1 cellular context compared by ENCODE assay signal in genomic region chr15:74889882-74890768, GRCh38.
TF ChIP-seq lines count a peak whose summit lies in the region.

A gene with protein sequence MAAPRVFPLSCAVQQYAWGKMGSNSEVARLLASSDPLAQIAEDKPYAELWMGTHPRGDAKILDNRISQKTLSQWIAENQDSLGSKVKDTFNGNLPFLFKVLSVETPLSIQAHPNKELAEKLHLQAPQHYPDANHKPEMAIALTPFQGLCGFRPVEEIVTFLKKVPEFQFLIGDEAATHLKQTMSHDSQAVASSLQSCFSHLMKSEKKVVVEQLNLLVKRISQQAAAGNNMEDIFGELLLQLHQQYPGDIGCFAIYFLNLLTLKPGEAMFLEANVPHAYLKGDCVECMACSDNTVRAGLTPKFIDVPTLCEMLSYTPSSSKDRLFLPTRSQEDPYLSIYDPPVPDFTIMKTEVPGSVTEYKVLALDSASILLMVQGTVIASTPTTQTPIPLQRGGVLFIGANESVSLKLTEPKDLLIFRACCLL (plus strand): TSS chr15:74890042. CDS start chr15:74890074, 32 bp downstream.

TF ChIP-seq in HEK293, 187 proteins besides CTCF, POLR2A, EP300 and RAD21 (continued from another document):
- TF ChIP-seq, protein P1, sequence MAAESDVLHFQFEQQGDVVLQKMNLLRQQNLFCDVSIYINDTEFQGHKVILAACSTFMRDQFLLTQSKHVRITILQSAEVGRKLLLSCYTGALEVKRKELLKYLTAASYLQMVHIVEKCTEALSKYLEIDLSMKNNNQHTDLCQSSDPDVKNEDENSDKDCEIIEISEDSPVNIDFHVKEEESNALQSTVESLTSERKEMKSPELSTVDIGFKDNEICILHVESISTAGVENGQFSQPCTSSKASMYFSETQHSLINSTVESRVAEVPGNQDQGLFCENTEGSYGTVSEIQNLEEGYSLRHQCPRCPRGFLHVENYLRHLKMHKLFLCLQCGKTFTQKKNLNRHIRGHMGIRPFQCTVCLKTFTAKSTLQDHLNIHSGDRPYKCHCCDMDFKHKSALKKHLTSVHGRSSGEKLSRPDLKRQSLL (tag by site-specific recombination; IDR thresholded peaks at IDR 0.05): no peak
- TF ChIP-seq ZBTB8A (tag by site-specific recombination; IDR thresholded peaks at IDR 0.05) (peak; percentile 71; the same call in 1 of the 2 replicates), ZEB2 (tag by site-specific recombination; IDR thresholded peaks at IDR 0.05) (peak; percentile 75), ZNF37A (tag by site-specific recombination; IDR thresholded peaks at IDR 0.05) (no peak), ZNF529 (tag by site-specific recombination; IDR thresholded peaks at IDR 0.05; ENCODE audit: insufficient replicate concordance) (no peak), BCL6B (tag by site-specific recombination; IDR thresholded peaks at IDR 0.05) (no peak), ZNF488 (tag by site-specific recombination; IDR thresholded peaks at IDR 0.05) (0 out of 2 replicates have a peak, but pooled peaks have one; percentile 26), ZNF571 (tag by site-specific recombination; IDR thresholded peaks at IDR 0.05) (no peak), ZNF514 (tag by site-specific recombination; IDR thresholded peaks at IDR 0.05) (no peak), ZNF768 (tag by site-specific recombination; IDR thresholded peaks at IDR 0.05) (no peak), ZNF341 (tag by site-specific recombination; IDR thresholded peaks at IDR 0.05; ENCODE audit: low read depth) (peak; percentile 97), BCL11B (tag by site-specific recombination; IDR thresholded peaks at IDR 0.05; ENCODE audit: low read depth) (peak; percentile 66; the same call in 1 of the 2 replicates), ZNF24 (tag by site-specific recombination; IDR thresholded peaks at IDR 0.05) (peak; percentile 82), ZBTB17 (tag by site-specific recombination; IDR thresholded peaks at IDR 0.05) (peak; percentile 92), SP2 (tag by site-specific recombination; IDR thresholded peaks at IDR 0.05) (peak; percentile 49), ZNF48 (tag by site-specific recombination; IDR thresholded peaks at IDR 0.05) (no peak), KLF10 (tag by site-specific recombination; IDR thresholded peaks at IDR 0.05) (peak; percentile 51), ZNF391 (tag by site-specific recombination; IDR thresholded peaks at IDR 0.05; ENCODE audit: borderline replicate concordance, low read depth) (peak; percentile 95), ZNF530 (tag by site-specific recombination; IDR thresholded peaks at IDR 0.05; ENCODE audit: low read depth) (no peak), ZNF248 (tag by site-specific recombination; IDR thresholded peaks at IDR 0.05) (no peak), ZNF518A (tag by site-specific recombination; conservative IDR thresholded peaks at IDR 0.05; ENCODE audit: low read depth) (no peak; the same call in 1 of the 2 replicates), ZNF211 (tag by site-specific recombination; IDR thresholded peaks at IDR 0.05; ENCODE audit: low read depth) (no peak), ZNF501 (tag by site-specific recombination; IDR thresholded peaks at IDR 0.05) (peak; percentile 99), ZNF302 (tag by site-specific recombination; IDR thresholded peaks at IDR 0.05; ENCODE audit: low read depth) (no peak), ZNF169 (tag by site-specific recombination; IDR thresholded peaks at IDR 0.05) (no peak), SETDB1 (IDR thresholded peaks at IDR 0.05; ENCODE audit: insufficient read length, low read length) (no peak), RBAK (tag by site-specific recombination; IDR thresholded peaks at IDR 0.05) (no peak), ZNF645 (tag by site-specific recombination; IDR thresholded peaks at IDR 0.05) (0 out of 2 replicates have a peak, but pooled peaks have one; percentile 54), ZNF747 (tag by site-specific recombination; IDR thresholded peaks at IDR 0.05) (no peak), GLI2 (tag by site-specific recombination; IDR thresholded peaks at IDR 0.05; ENCODE audit: borderline replicate concordance, low read depth) (no peak; the same call in 1 of the 2 replicates), ZSCAN18 (tag by site-specific recombination; IDR thresholded peaks at IDR 0.05) (peak; percentile 58; the same call in 1 of the 2 replicates), ZNF513 (tag by site-specific recombination; IDR thresholded peaks at IDR 0.05) (no peak), ZNF707 (tag by site-specific recombination; IDR thresholded peaks at IDR 0.05) (no peak), BCL11A (tag by site-specific recombination; IDR thresholded peaks at IDR 0.05; ENCODE audit: low read depth) (0 out of 2 replicates have a peak, but pooled peaks have one; percentile 60), ZNF175 (tag by site-specific recombination; IDR thresholded peaks at IDR 0.05) (no peak), ZNF138 (tag by site-specific recombination; IDR thresholded peaks at IDR 0.05; ENCODE audit: borderline replicate concordance) (no peak)
- TF ChIP-seq, protein P2, sequence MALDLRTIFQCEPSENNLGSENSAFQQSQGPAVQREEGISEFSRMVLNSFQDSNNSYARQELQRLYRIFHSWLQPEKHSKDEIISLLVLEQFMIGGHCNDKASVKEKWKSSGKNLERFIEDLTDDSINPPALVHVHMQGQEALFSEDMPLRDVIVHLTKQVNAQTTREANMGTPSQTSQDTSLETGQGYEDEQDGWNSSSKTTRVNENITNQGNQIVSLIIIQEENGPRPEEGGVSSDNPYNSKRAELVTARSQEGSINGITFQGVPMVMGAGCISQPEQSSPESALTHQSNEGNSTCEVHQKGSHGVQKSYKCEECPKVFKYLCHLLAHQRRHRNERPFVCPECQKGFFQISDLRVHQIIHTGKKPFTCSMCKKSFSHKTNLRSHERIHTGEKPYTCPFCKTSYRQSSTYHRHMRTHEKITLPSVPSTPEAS (tag by site-specific recombination; IDR thresholded peaks at IDR 0.05): peak; percentile 67
- TF ChIP-seq, protein P3, sequence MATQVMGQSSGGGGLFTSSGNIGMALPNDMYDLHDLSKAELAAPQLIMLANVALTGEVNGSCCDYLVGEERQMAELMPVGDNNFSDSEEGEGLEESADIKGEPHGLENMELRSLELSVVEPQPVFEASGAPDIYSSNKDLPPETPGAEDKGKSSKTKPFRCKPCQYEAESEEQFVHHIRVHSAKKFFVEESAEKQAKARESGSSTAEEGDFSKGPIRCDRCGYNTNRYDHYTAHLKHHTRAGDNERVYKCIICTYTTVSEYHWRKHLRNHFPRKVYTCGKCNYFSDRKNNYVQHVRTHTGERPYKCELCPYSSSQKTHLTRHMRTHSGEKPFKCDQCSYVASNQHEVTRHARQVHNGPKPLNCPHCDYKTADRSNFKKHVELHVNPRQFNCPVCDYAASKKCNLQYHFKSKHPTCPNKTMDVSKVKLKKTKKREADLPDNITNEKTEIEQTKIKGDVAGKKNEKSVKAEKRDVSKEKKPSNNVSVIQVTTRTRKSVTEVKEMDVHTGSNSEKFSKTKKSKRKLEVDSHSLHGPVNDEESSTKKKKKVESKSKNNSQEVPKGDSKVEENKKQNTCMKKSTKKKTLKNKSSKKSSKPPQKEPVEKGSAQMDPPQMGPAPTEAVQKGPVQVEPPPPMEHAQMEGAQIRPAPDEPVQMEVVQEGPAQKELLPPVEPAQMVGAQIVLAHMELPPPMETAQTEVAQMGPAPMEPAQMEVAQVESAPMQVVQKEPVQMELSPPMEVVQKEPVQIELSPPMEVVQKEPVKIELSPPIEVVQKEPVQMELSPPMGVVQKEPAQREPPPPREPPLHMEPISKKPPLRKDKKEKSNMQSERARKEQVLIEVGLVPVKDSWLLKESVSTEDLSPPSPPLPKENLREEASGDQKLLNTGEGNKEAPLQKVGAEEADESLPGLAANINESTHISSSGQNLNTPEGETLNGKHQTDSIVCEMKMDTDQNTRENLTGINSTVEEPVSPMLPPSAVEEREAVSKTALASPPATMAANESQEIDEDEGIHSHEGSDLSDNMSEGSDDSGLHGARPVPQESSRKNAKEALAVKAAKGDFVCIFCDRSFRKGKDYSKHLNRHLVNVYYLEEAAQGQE (tag by site-specific recombination; IDR thresholded peaks at IDR 0.05): no peak; the same call in 1 of the 2 replicates
- TF ChIP-seq, protein P4, sequence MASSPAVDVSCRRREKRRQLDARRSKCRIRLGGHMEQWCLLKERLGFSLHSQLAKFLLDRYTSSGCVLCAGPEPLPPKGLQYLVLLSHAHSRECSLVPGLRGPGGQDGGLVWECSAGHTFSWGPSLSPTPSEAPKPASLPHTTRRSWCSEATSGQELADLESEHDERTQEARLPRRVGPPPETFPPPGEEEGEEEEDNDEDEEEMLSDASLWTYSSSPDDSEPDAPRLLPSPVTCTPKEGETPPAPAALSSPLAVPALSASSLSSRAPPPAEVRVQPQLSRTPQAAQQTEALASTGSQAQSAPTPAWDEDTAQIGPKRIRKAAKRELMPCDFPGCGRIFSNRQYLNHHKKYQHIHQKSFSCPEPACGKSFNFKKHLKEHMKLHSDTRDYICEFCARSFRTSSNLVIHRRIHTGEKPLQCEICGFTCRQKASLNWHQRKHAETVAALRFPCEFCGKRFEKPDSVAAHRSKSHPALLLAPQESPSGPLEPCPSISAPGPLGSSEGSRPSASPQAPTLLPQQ (tag by site-specific recombination; IDR thresholded peaks at IDR 0.05): peak; percentile 91
